1 cellular context compared by ENCODE assay signal in the genomic region with DNA sequence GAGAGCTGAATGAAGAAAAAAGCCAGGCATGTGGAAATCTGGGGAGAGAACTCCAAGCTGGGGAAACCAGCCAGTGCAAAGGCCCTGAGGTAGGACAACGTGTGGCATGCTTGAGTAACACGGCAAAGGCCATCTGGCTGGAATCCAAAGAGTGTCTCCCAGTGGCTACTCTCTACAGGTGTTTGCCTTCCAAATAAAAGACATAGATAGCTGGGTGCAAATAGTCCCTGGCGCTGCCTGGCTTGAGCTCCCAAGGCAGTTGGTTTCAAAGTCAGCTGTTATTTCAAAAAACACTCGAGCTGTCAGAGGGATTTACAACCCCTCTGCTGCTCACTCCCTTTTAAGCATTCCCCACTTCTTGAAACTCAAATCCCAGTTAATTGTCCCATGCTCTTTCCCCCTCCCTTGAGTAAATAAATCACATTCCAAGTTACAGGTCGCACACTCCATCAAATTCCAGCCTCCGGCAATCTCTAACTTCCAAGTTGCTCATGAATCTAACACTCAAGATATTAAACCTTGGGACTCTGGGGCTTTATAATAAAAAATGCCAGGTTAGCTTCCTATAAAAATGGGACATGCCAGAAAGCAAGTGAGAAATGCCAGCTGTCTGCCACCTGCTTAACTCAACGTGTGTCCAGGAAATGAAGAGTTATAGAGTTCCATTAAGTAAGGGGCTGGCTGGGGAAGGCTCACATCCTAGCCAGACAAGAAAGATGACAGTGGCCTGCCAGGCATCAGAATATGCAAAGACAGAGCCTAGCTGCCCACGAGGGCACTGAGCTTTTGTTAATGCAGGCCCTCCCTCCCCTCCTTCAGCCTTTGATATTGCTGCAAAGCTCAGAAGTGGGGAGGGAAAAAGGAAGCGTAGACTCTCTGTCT.
TF ChIP-seq lines count a peak whose summit lies in the region.

No MANE protein-coding gene starts in this region.

TF ChIP-seq in GM23338, 12 proteins besides CTCF, POLR2A, EP300 and RAD21 (continued from another document):
- TF ChIP-seq, protein P1, sequence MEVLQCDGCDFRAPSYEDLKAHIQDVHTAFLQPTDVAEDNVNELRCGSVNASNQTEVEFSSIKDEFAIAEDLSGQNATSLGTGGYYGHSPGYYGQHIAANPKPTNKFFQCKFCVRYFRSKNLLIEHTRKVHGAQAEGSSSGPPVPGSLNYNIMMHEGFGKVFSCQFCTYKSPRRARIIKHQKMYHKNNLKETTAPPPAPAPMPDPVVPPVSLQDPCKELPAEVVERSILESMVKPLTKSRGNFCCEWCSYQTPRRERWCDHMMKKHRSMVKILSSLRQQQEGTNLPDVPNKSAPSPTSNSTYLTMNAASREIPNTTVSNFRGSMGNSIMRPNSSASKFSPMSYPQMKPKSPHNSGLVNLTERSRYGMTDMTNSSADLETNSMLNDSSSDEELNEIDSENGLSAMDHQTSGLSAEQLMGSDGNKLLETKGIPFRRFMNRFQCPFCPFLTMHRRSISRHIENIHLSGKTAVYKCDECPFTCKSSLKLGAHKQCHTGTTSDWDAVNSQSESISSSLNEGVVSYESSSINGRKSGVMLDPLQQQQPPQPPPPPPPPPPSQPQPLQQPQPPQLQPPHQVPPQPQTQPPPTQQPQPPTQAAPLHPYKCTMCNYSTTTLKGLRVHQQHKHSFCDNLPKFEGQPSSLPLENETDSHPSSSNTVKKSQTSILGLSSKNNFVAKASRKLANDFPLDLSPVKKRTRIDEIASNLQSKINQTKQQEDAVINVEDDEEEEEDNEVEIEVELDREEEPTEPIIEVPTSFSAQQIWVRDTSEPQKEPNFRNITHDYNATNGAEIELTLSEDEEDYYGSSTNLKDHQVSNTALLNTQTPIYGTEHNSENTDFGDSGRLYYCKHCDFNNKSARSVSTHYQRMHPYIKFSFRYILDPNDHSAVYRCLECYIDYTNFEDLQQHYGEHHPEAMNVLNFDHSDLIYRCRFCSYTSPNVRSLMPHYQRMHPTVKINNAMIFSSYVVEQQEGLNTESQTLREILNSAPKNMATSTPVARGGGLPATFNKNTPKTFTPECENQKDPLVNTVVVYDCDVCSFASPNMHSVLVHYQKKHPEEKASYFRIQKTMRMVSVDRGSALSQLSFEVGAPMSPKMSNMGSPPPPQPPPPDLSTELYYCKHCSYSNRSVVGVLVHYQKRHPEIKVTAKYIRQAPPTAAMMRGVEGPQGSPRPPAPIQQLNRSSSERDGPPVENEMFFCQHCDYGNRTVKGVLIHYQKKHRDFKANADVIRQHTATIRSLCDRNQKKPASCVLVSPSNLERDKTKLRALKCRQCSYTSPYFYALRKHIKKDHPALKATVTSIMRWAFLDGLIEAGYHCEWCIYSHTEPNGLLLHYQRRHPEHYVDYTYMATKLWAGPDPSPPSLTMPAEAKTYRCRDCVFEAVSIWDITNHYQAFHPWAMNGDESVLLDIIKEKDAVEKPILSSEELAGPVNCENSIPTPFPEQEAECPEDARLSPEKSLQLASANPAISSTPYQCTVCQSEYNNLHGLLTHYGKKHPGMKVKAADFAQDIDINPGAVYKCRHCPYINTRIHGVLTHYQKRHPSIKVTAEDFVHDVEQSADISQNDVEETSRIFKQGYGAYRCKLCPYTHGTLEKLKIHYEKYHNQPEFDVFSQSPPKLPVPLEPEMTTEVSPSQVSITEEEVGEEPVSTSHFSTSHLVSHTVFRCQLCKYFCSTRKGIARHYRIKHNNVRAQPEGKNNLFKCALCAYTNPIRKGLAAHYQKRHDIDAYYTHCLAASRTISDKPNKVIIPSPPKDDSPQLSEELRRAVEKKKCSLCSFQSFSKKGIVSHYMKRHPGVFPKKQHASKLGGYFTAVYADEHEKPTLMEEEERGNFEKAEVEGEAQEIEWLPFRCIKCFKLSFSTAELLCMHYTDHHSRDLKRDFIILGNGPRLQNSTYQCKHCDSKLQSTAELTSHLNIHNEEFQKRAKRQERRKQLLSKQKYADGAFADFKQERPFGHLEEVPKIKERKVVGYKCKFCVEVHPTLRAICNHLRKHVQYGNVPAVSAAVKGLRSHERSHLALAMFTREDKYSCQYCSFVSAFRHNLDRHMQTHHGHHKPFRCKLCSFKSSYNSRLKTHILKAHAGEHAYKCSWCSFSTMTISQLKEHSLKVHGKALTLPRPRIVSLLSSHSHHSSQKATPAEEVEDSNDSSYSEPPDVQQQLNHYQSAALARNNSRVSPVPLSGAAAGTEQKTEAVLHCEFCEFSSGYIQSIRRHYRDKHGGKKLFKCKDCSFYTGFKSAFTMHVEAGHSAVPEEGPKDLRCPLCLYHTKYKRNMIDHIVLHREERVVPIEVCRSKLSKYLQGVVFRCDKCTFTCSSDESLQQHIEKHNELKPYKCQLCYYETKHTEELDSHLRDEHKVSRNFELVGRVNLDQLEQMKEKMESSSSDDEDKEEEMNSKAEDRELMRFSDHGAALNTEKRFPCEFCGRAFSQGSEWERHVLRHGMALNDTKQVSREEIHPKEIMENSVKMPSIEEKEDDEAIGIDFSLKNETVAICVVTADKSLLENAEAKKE (CRISPR knock-in tag; IDR thresholded peaks at IDR 0.05), result no peak
- TF ChIP-seq EZH2phosphoT487 (IDR thresholded peaks at IDR 0.05; ENCODE audit: unreplicated experiment), result no peak
- no peak for TF ChIP-seq ETS1 (IDR thresholded peaks at IDR 0.05)
- TF ChIP-seq CREB1 (CRISPR knock-in tag; IDR thresholded peaks at IDR 0.05; ENCODE audit: low read depth), result no peak
- no peak for TF ChIP-seq ZNF114 (CRISPR knock-in tag; IDR thresholded peaks at IDR 0.05)
- no peak for TF ChIP-seq NANOG (IDR thresholded peaks at IDR 0.05; ENCODE audit: borderline replicate concordance)
TF ChIP-seq in GM23338: peak in this region for 0.
